In the genomic region with DNA sequence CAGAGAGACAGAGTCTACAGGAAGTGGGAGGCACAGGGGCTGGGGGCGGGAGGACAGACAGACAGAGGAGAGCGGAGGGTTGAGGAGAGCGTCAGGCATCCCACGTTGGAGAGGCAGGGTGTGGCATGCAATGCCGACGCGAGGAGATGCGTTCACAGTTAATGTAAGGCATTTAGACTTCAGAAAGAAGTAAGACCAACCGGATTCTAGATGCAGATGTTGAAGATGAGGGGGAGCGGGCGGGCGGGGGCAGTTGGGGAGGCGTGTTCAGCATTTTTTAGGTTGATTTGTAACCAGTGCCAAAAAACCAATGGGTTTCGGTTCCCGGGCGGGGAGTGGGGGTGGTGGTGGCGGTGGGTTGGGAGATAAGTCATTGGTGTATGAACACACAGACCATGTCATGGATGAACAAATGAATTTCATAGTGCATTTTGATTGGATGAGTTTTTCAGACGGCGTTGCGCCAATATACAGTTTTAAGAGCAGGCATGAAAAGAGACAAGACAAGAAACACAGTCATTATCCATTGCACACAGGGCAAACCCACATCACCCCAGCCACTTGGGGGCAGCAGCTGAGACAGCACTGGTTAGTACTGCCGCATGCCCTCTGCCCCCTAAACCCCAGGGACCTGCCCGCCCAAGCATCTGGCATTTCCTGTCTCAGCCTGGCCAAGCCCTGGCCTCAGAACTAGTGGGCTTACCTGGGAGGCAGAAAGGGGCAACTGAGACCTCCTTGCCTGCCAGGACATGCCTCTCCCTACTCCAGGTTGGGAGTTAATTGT, we compare ENCODE assay signal across 11 cellular contexts.
A peak's percentile ranks its signal among the peaks of the same experiment; 100 is the strongest.
DNase-seq lines count a peak whose midpoint lies in the region; ATAC-seq, FAIRE-seq and TF ChIP-seq lines count a peak whose summit lies in the region.
"Had no signal": no experiment of that assay in that cellular context is flagged by ENCODE, and none has a peak within 500 bp of the region (broad histone marks: within the 10 kb centered on the region; RNA-seq: fewer than 3 reads in every experiment).

No MANE protein-coding gene starts in this region.

- WGBS in K562 (ENCODE audit: insufficient coverage, low coverage, missing lambda C conversion rate) = 5% methylated on average over 20 of the region's 22 CpGs

- intact Hi-C loops in K562 (cut with micrococcal nuclease) = no loop called here

- POLR2A ChIA-PET in K562 (lab: Yijun Ruan, JAX) = interaction anchor here (1.3 kb wide), 1 partner anchor 87 kb away, joined by 5 read pairs; no protein-coding TSS in a partner anchor

- H3K9ac ChIP-seq in K562 (ENCODE audit: insufficient read depth in 1 of 2, low read depth in 2 of 2, low read length in 2 of 2) = 0 out of 4 replicates have a peak overlapping the region, but pooled peaks of 1 of the 2 experiments have one; percentile 13

- CTCF ChIA-PET in K562 (lab: Yijun Ruan, JAX; ENCODE audit: low intra/inter-chr PET ratio) = no interaction called here

- TF ChIP-seq POLR2A in K562 (conservative IDR thresholded peaks at IDR 0.05) = no peak

- no peak overlapping the region for H3K4me2 ChIP-seq in K562 (ENCODE audit: insufficient read depth, low read length)

- BruUV-seq in K562 (replicated peaks; lab: Mats Ljungman, UMichigan) = no TSS peak

- TF ChIP-seq EP300 in K562 (IDR thresholded peaks at IDR 0.05; ENCODE audit: low read length) = no peak

- peak; percentile 56; the same call in 1 of the 3 replicates for ATAC-seq in K562

- TF ChIP-seq RAD21 in K562 (CRISPR knock-in tag; conservative IDR thresholded peaks at IDR 0.05 in 1 of 2, IDR thresholded peaks at IDR 0.05 in 1 of 2) = no peak

- DNase-seq in activated T-cell treated with anti-CD3 and anti-CD28 coated beads for 24 hours (ENCODE audit: low read depth) (peak; percentile 23), NOMO-1 treated with DMSO at 0.1 percent for 48 hours (lab: John Stamatoyannopoulos, UW; ENCODE audit: unreplicated experiment) (peak; percentile 55), K562 (ENCODE audit: extremely low read depth in 1 of 4, low spot score in 3 of 4) (no peak), NCI-H446 treated with DMSO at 0.1 percent for 48 hours (lab: John Stamatoyannopoulos, UW) (no peak), NCI-H2107 (lab: John Stamatoyannopoulos, UW) (no peak), SK-N-DZ (ENCODE audit: low spot score) (no peak)
- no peak for DNase-seq in activated T-cell treated with anti-CD3 and anti-CD28 coated beads, Interleukin-2, amount 50 U/mL, for 1 hour
- peak; percentile 21 to 27 for DNase-seq in stimulated activated CD8-positive, alpha-beta memory T cell treated with anti-CD3 and anti-CD28 coated beads, Interleukin-4, amount 100 ng/mL, for 4 hours (ENCODE audit: low read depth in 2 of 2, low spot score in 1 of 2)
- DNase-seq: NCI-H1048 had no signal

- in situ Hi-C loops in K562 (cut with MboI) = no loop called here

- H4K20me1 ChIP-seq in K562 (replicated peaks; ENCODE audit: control insufficient read depth, insufficient read depth, low read length) = no peaks in the 10 kb centered on the region

- H3K27ac ChIP-seq in K562 (ENCODE audit: extremely low read depth, low read depth, low read length) = no peak overlapping the region
- H3K27ac ChIP-seq: C4-2B, SK-N-MC had no signal

- H3K36me3 ChIP-seq in K562 (ENCODE audit: control insufficient read depth, insufficient read depth, low read length) = no peaks in the 10 kb centered on the region

- H3K79me2 ChIP-seq in K562 (ENCODE audit: control insufficient read depth, insufficient read depth, low read length) = no peaks in the 10 kb centered on the region

- H3K27me3 ChIP-seq in K562 (ENCODE audit: control insufficient read depth in 2 of 2, insufficient read depth in 2 of 2, low read length in 2 of 2) = peaks cover 0 to 41% of the 10 kb centered on the region in 2 experiments; a peak in 3 of 5 replicates

- FAIRE-seq in K562 (lab: Jason Lieb, UNC) = no peak

- H3K4me1 ChIP-seq in K562 (replicated peaks in 1 of 2; ENCODE audit: control insufficient read depth in 2 of 2, insufficient read depth in 2 of 2, low read length in 2 of 2) = peaks cover 3 to 16% of the 10 kb centered on the region in 2 experiments; a peak in 3 of 5 replicates

- H2AFZ ChIP-seq in K562 (ENCODE audit: low read depth, low read length) = no peak overlapping the region

- H3K9me3 ChIP-seq in K562 (replicated peaks; ENCODE audit: control insufficient read depth, insufficient read depth, low read depth, low read length) = 0 out of 2 replicates have a peak, but pooled peaks cover 3% of the 10 kb centered on the region

- H3K9me1 ChIP-seq in K562 (ENCODE audit: control insufficient read depth, insufficient read depth, low read length) = no peaks in the 10 kb centered on the region

- peak; percentile 35 to 50 (median 44); a peak in 5 of 6 replicates for TF ChIP-seq CTCF in K562 (IDR thresholded peaks at IDR 0.05 in 2 of 3, conservative IDR thresholded peaks at IDR 0.05 in 1 of 3; ENCODE audit: insufficient read depth in 2 of 3, low read depth in 1 of 3, low read length in 3 of 3)

- no peak overlapping the region for H3K4me3 ChIP-seq in K562
- H3K4me3 ChIP-seq: SK-N-MC had no signal

TF ChIP-seq in K562, 482 proteins besides CTCF, POLR2A, EP300 and RAD21:
- no peak for TF ChIP-seq FOXJ3 (CRISPR knock-in tag; IDR thresholded peaks at IDR 0.05)
- TF ChIP-seq CREM (IDR thresholded peaks at IDR 0.05; ENCODE audit: low read depth) = 0 out of 2 replicates have a peak, but pooled peaks have one; percentile 12

Comparison
In these comparisons a context has a peak if more than half of its experiments do, and no peak if none do; other contexts are left out.
1. DNase-seq: peak in activated T-cell treated with anti-CD3 and anti-CD28 coated beads for 24 hours (single experiment), NOMO-1 treated with DMSO at 0.1 percent for 48 hours (single experiment) and stimulated activated CD8-positive, alpha-beta memory T cell treated with anti-CD3 and anti-CD28 coated beads, Interleukin-4, amount 100 ng/mL, for 4 hours (2 of 2); none in activated T-cell treated with anti-CD3 and anti-CD28 coated beads, Interleukin-2, amount 50 U/mL, for 1 hour (single experiment), K562 (0 of 4), NCI-H446 treated with DMSO at 0.1 percent for 48 hours (single experiment), NCI-H2107 (single experiment) and SK-N-DZ (single experiment).